ENCODE assay signal across 24 cellular contexts in genomic region chrX:153492153-153492454, GRCh38. TPM values are rescaled to one million over a fixed set of nuclear protein-coding genes. Genes with fewer than 3 reads are reported as not detected.
"Had no signal": no experiment of that assay in that cellular context is flagged by ENCODE, and none has a peak within 500 bp of the region (broad histone marks: within the 10 kb centered on the region; RNA-seq: fewer than 3 reads in every experiment).

No MANE protein-coding gene starts in this region.

- FAIRE-seq: endometrium, frontal cortex, kidney had no signal

- H3K36me3 Mint-ChIP-seq: activated naive CD4-positive, alpha-beta T cell treated with anti-CD3 and anti-CD28 coated beads, Interleukin-2, amount 10 ng/mL, durations not matched to agents 7 days and 5 days; stimulated activated effector memory CD8-positive, alpha-beta T cell treated with anti-CD3 and anti-CD28 coated beads, Interleukin-12 subunit alpha, Interleukin-12 subunit beta, amount 100 ng/mL, for 72 hours had no signal

- H3K36me3 ChIP-seq: prostate gland, right atrium auricular region had no signal

- H3K4me1 ChIP-seq: prostate gland had no signal

- H3K4me1 Mint-ChIP-seq: activated naive CD4-positive, alpha-beta T cell treated with anti-CD3 and anti-CD28 coated beads, Interleukin-2, amount 10 ng/mL, durations not matched to agents 7 days and 5 days; central memory CD8-positive, alpha-beta T cell; stimulated activated effector memory CD8-positive, alpha-beta T cell treated with anti-CD3 and anti-CD28 coated beads, Interleukin-12 subunit alpha, Interleukin-12 subunit beta, amount 100 ng/mL, for 72 hours had no signal

- H3K27ac ChIP-seq: prostate gland, right atrium auricular region, testis had no signal

- DNase-seq: activated CD8-positive, alpha-beta memory T cell treated with anti-CD3 and anti-CD28 coated beads for 24 hours; activated CD8-positive, alpha-beta memory T cell treated with anti-CD3 and anti-CD28 coated beads, Interleukin-2, amount 50 U/mL, for 48 hours; activated effector memory CD4-positive, alpha-beta T cell treated with Interleukin-2 at 50 U/mL for 16 hours; activated naive CD4-positive, alpha-beta T cell treated with anti-CD3 and anti-CD28 coated beads, Interleukin-2, amount 10 ng/mL, durations not matched to agents 7 days and 5 days; activated T-cell treated with anti-CD3 and anti-CD28 coated beads, Interleukin-2, amount 50 U/mL, for 48 hours; aorta; head of caudate nucleus; kidney; mammary epithelial cell; stimulated activated CD4-positive, alpha-beta T cell treated with anti-CD3 and anti-CD28 coated beads, Interleukin-4, amount 100 ng/mL, for 24 hours; testis had no signal

- H3K27me3 Mint-ChIP-seq: central memory CD8-positive, alpha-beta T cell had no signal

- H3K9me3 Mint-ChIP-seq: activated naive CD4-positive, alpha-beta T cell treated with anti-CD3 and anti-CD28 coated beads, Interleukin-2, amount 10 ng/mL, durations not matched to agents 7 days and 5 days; central memory CD8-positive, alpha-beta T cell; neural crest cell; stimulated activated effector memory CD8-positive, alpha-beta T cell treated with anti-CD3 and anti-CD28 coated beads, Interleukin-12 subunit alpha, Interleukin-12 subunit beta, amount 100 ng/mL, for 72 hours; T-helper 1 cell treated with Interleukin-12 subunit alpha and Interleukin-12 subunit beta and Interleukin-4 antibody, amounts not matched to agents 30 μg/mL and 1 μg/mL, for 36 hours had no signal

- H3K4me3 ChIP-seq: coronary artery, prostate gland, right atrium auricular region, testis had no signal

- ATAC-seq: activated CD4-positive, CD25-positive, alpha-beta regulatory T cell treated with anti-CD3 and anti-CD28 coated beads, Interleukin-2, amount 50 U/mL, for 24 hours; left lobe of liver; stimulated activated effector memory CD8-positive, alpha-beta T cell treated with anti-CD3 and anti-CD28 coated beads, Interleukin-12 subunit alpha, Interleukin-12 subunit beta, amount 100 ng/mL, for 72 hours had no signal

- H3K4me3 Mint-ChIP-seq: activated naive CD4-positive, alpha-beta T cell treated with anti-CD3 and anti-CD28 coated beads, Interleukin-2, amount 10 ng/mL, durations not matched to agents 7 days and 5 days; central memory CD8-positive, alpha-beta T cell; neural crest cell; stimulated activated effector memory CD8-positive, alpha-beta T cell treated with anti-CD3 and anti-CD28 coated beads, Interleukin-12 subunit alpha, Interleukin-12 subunit beta, amount 100 ng/mL, for 72 hours; T-helper 1 cell treated with Interleukin-12 subunit alpha and Interleukin-12 subunit beta and Interleukin-4 antibody, amounts not matched to agents 30 μg/mL and 1 μg/mL, for 36 hours had no signal

- H3K27me3 ChIP-seq: right atrium auricular region, testis had no signal

- H3K9me3 ChIP-seq: prostate gland, right atrium auricular region, testis had no signal

- H3K27ac Mint-ChIP-seq: activated naive CD4-positive, alpha-beta T cell treated with anti-CD3 and anti-CD28 coated beads, Interleukin-2, amount 10 ng/mL, durations not matched to agents 7 days and 5 days; stimulated activated effector memory CD8-positive, alpha-beta T cell treated with anti-CD3 and anti-CD28 coated beads, Interleukin-12 subunit alpha, Interleukin-12 subunit beta, amount 100 ng/mL, for 72 hours; T-helper 1 cell treated with Interleukin-12 subunit alpha and Interleukin-12 subunit beta and Interleukin-4 antibody, amounts not matched to agents 30 μg/mL and 1 μg/mL, for 36 hours had no signal

RNA-seq across cellular contexts. Expression of gene BGN, which starts 2.7 kb away (rescaled TPM):
- total RNA-seq: mononuclear cell had no signal

RNA-seq across cellular contexts. Expression of gene ATP2B3, which starts 25.3 kb away (rescaled TPM):
- total RNA-seq: kidney, left lobe of liver, mammary epithelial cell, mononuclear cell, right atrium auricular region had no signal
- polyA plus RNA-seq: esophagus, mammary epithelial cell had no signal
